8 cellular contexts compared by ENCODE assay signal in genomic region chr15:68277131-68277604, GRCh38. TPM values are rescaled to one million over a fixed set of nuclear protein-coding genes. Genes with fewer than 3 reads are reported as not detected.
A peak's percentile ranks its signal among the peaks of the same experiment; 100 is the strongest.
DNase-seq lines count a peak whose midpoint lies in the region; ATAC-seq and TF ChIP-seq lines count a peak whose summit lies in the region.

No MANE protein-coding gene starts in this region.

- H3K4me1 ChIP-seq in Karpas-422 (ENCODE audit: low read length) (peaks cover 41% of the 10 kb centered on the region), osteoblast (ENCODE audit: insufficient read depth, low read length) (peaks cover 65% of the 10 kb centered on the region)

- H3K4me2 ChIP-seq in Karpas-422 (ENCODE audit: low read depth, low read length, poor library complexity, severe bottlenecking) (peak overlapping the region; percentile 90), osteoblast (ENCODE audit: insufficient read depth, low read length) (peak overlapping the region; percentile 97)

- no peak for TF ChIP-seq CTCF in GM12864 (IDR thresholded peaks at IDR 0.05; ENCODE audit: low read depth, low read length, missing control alignments)
- TF ChIP-seq CTCF in osteoblast (IDR thresholded peaks at IDR 0.05; ENCODE audit: extremely low read depth, low read depth, low read length), result no peak

- peaks cover 41% of the 10 kb centered on the region for H3K79me2 ChIP-seq in Karpas-422 (ENCODE audit: low read length)
- peaks cover 51% of the 10 kb centered on the region for H3K79me2 ChIP-seq in osteoblast (ENCODE audit: insufficient read depth, low read length)

- H3K27ac ChIP-seq in Karpas-422 (ENCODE audit: low read length), result peak overlapping the region; percentile 87
- H3K27ac ChIP-seq in osteoblast (ENCODE audit: low read depth, low read length), result peak overlapping the region; percentile 87

- peak overlapping the region; percentile 88 for H3K9ac ChIP-seq in Karpas-422 (ENCODE audit: low read length)

- peaks cover 7% of the 10 kb centered on the region; the same call in 1 of the 2 replicates for H3K36me3 ChIP-seq in Karpas-422 (ENCODE audit: insufficient read depth, low read length)
- H3K36me3 ChIP-seq in osteoblast (ENCODE audit: insufficient read depth, low read length), result no peaks in the 10 kb centered on the region

- CTCF ChIA-PET in activated CD4-positive, alpha-beta memory T cell treated with anti-CD3 and anti-CD28 coated beads for 36 hours (lab: Charles Lee), result interaction anchor here (0.7 to 3.3 kb wide), 8 partner anchors 12 to 316 kb away, joined by 3 to 13 read pairs (median 4); partner anchors contain the start of gene CLN6

- peaks cover 18% of the 10 kb centered on the region for H3K36me3 Mint-ChIP-seq in activated CD4-positive, alpha-beta memory T cell treated with anti-CD3 and anti-CD28 coated beads for 36 hours

- no peaks in the 10 kb centered on the region for H3K9me2 ChIP-seq in Karpas-422 (replicated peaks; ENCODE audit: insufficient read depth, low read length)

- H3K4me3 ChIP-seq in GM12864 (ENCODE audit: low read depth, low read length) (peak overlapping the region; percentile 80), Karpas-422 (ENCODE audit: low read length) (peak overlapping the region; percentile 99), osteoblast (ENCODE audit: insufficient read depth, low read length) (peak overlapping the region; percentile 91)

- H3K27me3 ChIP-seq in Karpas-422 (ENCODE audit: low read length), result no peaks in the 10 kb centered on the region
- H3K27me3 ChIP-seq in osteoblast (ENCODE audit: insufficient read depth, low read length), result no peaks in the 10 kb centered on the region

- H3K9me3 Mint-ChIP-seq in activated CD4-positive, alpha-beta memory T cell treated with anti-CD3 and anti-CD28 coated beads for 36 hours, result no peaks in the 10 kb centered on the region

- in situ Hi-C loops in ACHN (cut with HindIII; ENCODE audit: low pct_ligation_motif_present, low pct_unique_long_range_greater_than_20kb, low sequenced_read_pairs), result no loop called here

- H3K27ac Mint-ChIP-seq in activated CD4-positive, alpha-beta memory T cell treated with anti-CD3 and anti-CD28 coated beads for 36 hours, result peak overlapping the region; percentile 97

- ATAC-seq in GM18873 (IDR thresholded peaks at IDR 0.05; ENCODE audit: low FRiP score, unreplicated experiment), result no peak

- intact Hi-C loops in activated CD4-positive, alpha-beta memory T cell treated with anti-CD3 and anti-CD28 coated beads for 36 hours (cut with micrococcal nuclease), result loop anchor here (1.0 to 5.0 kb wide), 4 partner anchors 20 to 540 kb away; partner anchors contain the start of genes CLN6 and PIAS1

- H3K9me3 ChIP-seq in Karpas-422 (ENCODE audit: low read length), result no peaks in the 10 kb centered on the region
- no peaks in the 10 kb centered on the region for H3K9me3 ChIP-seq in osteoblast (ENCODE audit: low read depth, low read length)

- peak overlapping the region; percentile 90 for H2AFZ ChIP-seq in Karpas-422 (ENCODE audit: low read length)
- peak overlapping the region; percentile 91 for H2AFZ ChIP-seq in osteoblast (ENCODE audit: low read length)

- DNase-seq in ACHN (peak; percentile 53), GM12864 (ENCODE audit: low read depth) (no peak), Karpas-422 (no peak), glomerular endothelial cell (ENCODE audit: extremely low read depth, low read depth, low spot score) (peak; percentile 27), osteoblast (ENCODE audit: insufficient read length, low spot score, missing footprints) (peak; percentile 48), DMS153 (lab: John Stamatoyannopoulos, UW) (no peak)
- no peak for DNase-seq in activated CD4-positive, alpha-beta memory T cell treated with anti-CD3 and anti-CD28 coated beads for 36 hours

- H4K20me1 ChIP-seq in Karpas-422 (ENCODE audit: insufficient read depth, low read depth, low read length), result peaks cover 32% of the 10 kb centered on the region
- peaks cover 39% of the 10 kb centered on the region for H4K20me1 ChIP-seq in osteoblast (ENCODE audit: insufficient read depth, low read length)

- POLR2A ChIA-PET in activated CD4-positive, alpha-beta memory T cell treated with anti-CD3 and anti-CD28 coated beads for 36 hours (lab: Charles Lee), result interaction anchor here (1.2 to 4.4 kb wide), 7 partner anchors 15 to 223 kb away, joined by 4 to 36 read pairs (median 6); partner anchors contain the start of genes CLN6 and PIAS1

- peak overlapping the region; percentile 90 for H3K4me3 Mint-ChIP-seq in activated CD4-positive, alpha-beta memory T cell treated with anti-CD3 and anti-CD28 coated beads for 36 hours

- H3K4me1 Mint-ChIP-seq in activated CD4-positive, alpha-beta memory T cell treated with anti-CD3 and anti-CD28 coated beads for 36 hours (ENCODE audit: low read depth), result peaks cover 47% of the 10 kb centered on the region

- H3K27me3 Mint-ChIP-seq in activated CD4-positive, alpha-beta memory T cell treated with anti-CD3 and anti-CD28 coated beads for 36 hours, result no peaks in the 10 kb centered on the region

RNA-seq across cellular contexts. Expression of gene FEM1B, which starts 0.4 kb away (rescaled TPM):
- total RNA-seq in Karpas-422 (2014; rRNA removed; shearing (Covaris generic); ENCODE audit: low replicate concordance), result 24.4 and 47.5 TPM in 2 replicates
- total RNA-seq in activated CD4-positive, alpha-beta memory T cell treated with anti-CD3 and anti-CD28 coated beads for 36 hours, result 10 to 100 TPM; 32.6 to 34.2 TPM
- total RNA-seq in glomerular endothelial cell (29.5 and 37.2 TPM in 2 replicates), osteoblast (35.5 and 41.5 TPM in 2 replicates)

RNA-seq across cellular contexts. Expression of gene CLN6, which starts 47.6 kb away (rescaled TPM):
- 30.2 and 80.0 TPM in 2 replicates for total RNA-seq in Karpas-422 (2014; rRNA removed; shearing (Covaris generic); ENCODE audit: low replicate concordance)
- 10 to 100 TPM; 32.9 to 34.2 TPM for total RNA-seq in activated CD4-positive, alpha-beta memory T cell treated with anti-CD3 and anti-CD28 coated beads for 36 hours
- total RNA-seq in glomerular endothelial cell (20.2 and 26.3 TPM in 2 replicates), osteoblast (15.2 and 20.3 TPM in 2 replicates)

Comparison
In these comparisons a context has a peak if more than half of its experiments do, and no peak if none do; other contexts are left out.
1. DNase-seq: peak in ACHN (single experiment), glomerular endothelial cell (single experiment) and osteoblast (single experiment); none in GM12864 (single experiment), Karpas-422 (single experiment), activated CD4-positive, alpha-beta memory T cell treated with anti-CD3 and anti-CD28 coated beads for 36 hours (single experiment) and DMS153 (single experiment).
2. Peak in every context shown above with its lines, with median percentiles within 50 percentile points of each other: H3K4me3 ChIP-seq.